ENCODE assay signal across 16 cellular contexts in genomic region chr7:68148440-68148839, GRCh38.
"Had no signal": no experiment of that assay in that cellular context is flagged by ENCODE, and none has a peak within 500 bp of the region (broad histone marks: within the 10 kb centered on the region; RNA-seq: fewer than 3 reads in every experiment).

No MANE protein-coding gene starts in this region.

- DNase-seq: activated CD4-positive, CD25-positive, alpha-beta regulatory T cell treated with anti-CD3 and anti-CD28 coated beads, Interleukin-2, amount 50 U/mL, for 72 hours; activated naive CD8-positive, alpha-beta T cell treated with anti-CD3 and anti-CD28 coated beads, Interleukin-2, amount 10 ng/mL, durations not matched to agents 7 days and 5 days; anterior cingulate cortex; brain microvascular endothelial cell; effector CD8-positive, alpha-beta T cell; foreskin keratinocyte; glutamatergic neuron; nucleus accumbens; posterior cingulate gyrus; retina; stimulated activated CD4-positive, alpha-beta T cell treated with anti-CD3 and anti-CD28 coated beads, Interleukin-12 subunit alpha, Interleukin-12 subunit beta, amount 100 ng/mL, for 4 hours; stimulated activated CD4-positive, alpha-beta T cell treated with anti-CD3 and anti-CD28 coated beads, Interleukin-2, amount 100 ng/mL, for 24 hours; thyroid gland had no signal

- H3K36me3 Mint-ChIP-seq: activated naive CD8-positive, alpha-beta T cell treated with anti-CD3 and anti-CD28 coated beads, Interleukin-2, amount 10 ng/mL, durations not matched to agents 7 days and 5 days; stimulated activated effector memory CD8-positive, alpha-beta T cell treated with anti-CD3 and anti-CD28 coated beads, Interleukin-12 subunit alpha, Interleukin-12 subunit beta, amount 100 ng/mL, for 72 hours had no signal

- H3K4me3 ChIP-seq: thyroid gland had no signal

- H3K4me3 Mint-ChIP-seq: activated naive CD8-positive, alpha-beta T cell treated with anti-CD3 and anti-CD28 coated beads, Interleukin-2, amount 10 ng/mL, durations not matched to agents 7 days and 5 days; activated T-helper 1 cell treated with anti-CD3 and anti-CD28 coated beads, Interleukin-12 subunit alpha, Interleukin-12 subunit beta, Interleukin-2, Interleukin-4 antibody, amounts not matched to agents 30 ng/mL and 10 ng/mL and 1 ng/mL, durations not matched to agents 14 hours and 24 hours and 36 hours; nephron; stimulated activated effector memory CD8-positive, alpha-beta T cell treated with anti-CD3 and anti-CD28 coated beads, Interleukin-12 subunit alpha, Interleukin-12 subunit beta, amount 100 ng/mL, for 72 hours had no signal

- H3K27ac ChIP-seq: brain microvascular endothelial cell, foreskin keratinocyte, thyroid gland had no signal

- H3K4me1 Mint-ChIP-seq: activated naive CD8-positive, alpha-beta T cell treated with anti-CD3 and anti-CD28 coated beads, Interleukin-2, amount 10 ng/mL, durations not matched to agents 7 days and 5 days; stimulated activated effector memory CD8-positive, alpha-beta T cell treated with anti-CD3 and anti-CD28 coated beads, Interleukin-12 subunit alpha, Interleukin-12 subunit beta, amount 100 ng/mL, for 72 hours had no signal

- H3K27me3 Mint-ChIP-seq: activated naive CD8-positive, alpha-beta T cell treated with anti-CD3 and anti-CD28 coated beads, Interleukin-2, amount 10 ng/mL, durations not matched to agents 7 days and 5 days had no signal

- H3K27ac Mint-ChIP-seq: activated naive CD8-positive, alpha-beta T cell treated with anti-CD3 and anti-CD28 coated beads, Interleukin-2, amount 10 ng/mL, durations not matched to agents 7 days and 5 days; activated T-helper 1 cell treated with anti-CD3 and anti-CD28 coated beads, Interleukin-12 subunit alpha, Interleukin-12 subunit beta, Interleukin-2, Interleukin-4 antibody, amounts not matched to agents 30 ng/mL and 10 ng/mL and 1 ng/mL, durations not matched to agents 14 hours and 24 hours and 36 hours; nephron; stimulated activated effector memory CD8-positive, alpha-beta T cell treated with anti-CD3 and anti-CD28 coated beads, Interleukin-12 subunit alpha, Interleukin-12 subunit beta, amount 100 ng/mL, for 72 hours had no signal
